ENCODE assay signal across 1 cellular context in the genomic region with DNA sequence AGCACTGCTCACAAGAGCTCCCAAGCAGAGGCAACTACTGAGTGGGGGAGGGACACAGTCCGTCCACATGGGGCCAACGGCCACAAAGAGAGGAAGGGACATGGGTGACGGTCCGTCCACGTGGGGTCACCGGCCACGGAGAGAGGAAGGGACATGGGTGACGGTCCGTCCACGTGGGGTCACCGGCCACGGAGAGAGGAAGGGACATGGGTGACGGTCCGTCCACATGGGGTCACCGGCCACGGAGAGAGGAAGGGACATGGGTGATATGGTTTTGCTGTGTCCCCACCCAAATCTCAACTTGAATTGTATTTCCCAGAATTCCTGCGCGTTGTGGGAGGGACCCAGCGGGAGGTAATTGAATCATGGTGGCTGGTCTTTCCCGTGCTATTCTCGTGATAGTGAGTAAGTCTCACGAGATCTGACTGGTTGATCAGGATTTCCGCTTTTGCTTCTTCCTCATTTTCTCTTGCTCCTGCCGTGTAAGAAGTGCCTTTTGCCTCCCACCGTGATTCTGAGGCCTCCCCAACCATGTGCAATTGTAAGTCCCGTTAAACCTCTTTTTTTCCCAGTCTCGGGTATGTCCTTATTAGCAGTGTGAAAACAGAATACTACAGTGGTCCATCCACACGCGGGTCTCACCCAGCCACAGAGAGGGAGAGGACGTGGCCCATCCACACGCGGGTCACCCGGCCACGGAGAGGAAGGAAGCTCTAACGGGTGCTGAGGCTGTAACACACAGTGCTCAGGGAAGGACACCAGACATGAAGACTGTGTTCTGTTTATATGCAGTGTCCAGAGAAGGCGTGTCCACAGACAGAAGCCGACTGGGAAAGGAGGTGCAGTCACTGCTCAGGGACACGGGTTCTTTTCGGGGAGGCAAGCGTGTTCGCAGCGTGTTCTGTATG.
TF ChIP-seq lines count a peak whose summit lies in the region.

No MANE protein-coding gene starts in this region.

TF ChIP-seq in GM12878, 131 proteins besides CTCF, POLR2A, EP300 and RAD21:
- TF ChIP-seq SPI1 (IDR thresholded peaks at IDR 0.05; ENCODE audit: borderline replicate concordance, insufficient read depth, low read depth, low read length) (peak; percentile 64), POLR2AphosphoS5 (IDR thresholded peaks at IDR 0.05; ENCODE audit: low read length) (peak; percentile 68), NR2C2 (IDR thresholded peaks at IDR 0.05; ENCODE audit: borderline replicate concordance, control insufficient read depth, insufficient read length, low read depth) (no peak), BRCA1 (IDR thresholded peaks at IDR 0.05; ENCODE audit: low read depth, low read length) (0 out of 2 replicates have a peak, but pooled peaks have one; percentile 44), CREB1 (IDR thresholded peaks at IDR 0.05; ENCODE audit: low read depth) (no peak), CHD2 (IDR thresholded peaks at IDR 0.05; ENCODE audit: borderline replicate concordance, low read depth, low read length) (peak; percentile 88), TAF1 (IDR thresholded peaks at IDR 0.05; ENCODE audit: borderline replicate concordance, low read depth, low read length) (0 out of 2 replicates have a peak, but pooled peaks have one; percentile 29), PAX8 (IDR thresholded peaks at IDR 0.05) (no peak), CBFB (IDR thresholded peaks at IDR 0.05; ENCODE audit: low read depth) (peak; percentile 32; the same call in 1 of the 2 replicates), ZBED1 (IDR thresholded peaks at IDR 0.05; ENCODE audit: borderline replicate concordance) (0 out of 2 replicates have a peak, but pooled peaks have one; percentile 35), SMAD5 (IDR thresholded peaks at IDR 0.05; ENCODE audit: low read depth) (peak; percentile 33; the same call in 1 of the 2 replicates), YY1 (IDR thresholded peaks at IDR 0.05; ENCODE audit: low read depth, low read length) (0 out of 2 replicates have a peak, but pooled peaks have one; percentile 19)
- TF ChIP-seq, protein P1, sequence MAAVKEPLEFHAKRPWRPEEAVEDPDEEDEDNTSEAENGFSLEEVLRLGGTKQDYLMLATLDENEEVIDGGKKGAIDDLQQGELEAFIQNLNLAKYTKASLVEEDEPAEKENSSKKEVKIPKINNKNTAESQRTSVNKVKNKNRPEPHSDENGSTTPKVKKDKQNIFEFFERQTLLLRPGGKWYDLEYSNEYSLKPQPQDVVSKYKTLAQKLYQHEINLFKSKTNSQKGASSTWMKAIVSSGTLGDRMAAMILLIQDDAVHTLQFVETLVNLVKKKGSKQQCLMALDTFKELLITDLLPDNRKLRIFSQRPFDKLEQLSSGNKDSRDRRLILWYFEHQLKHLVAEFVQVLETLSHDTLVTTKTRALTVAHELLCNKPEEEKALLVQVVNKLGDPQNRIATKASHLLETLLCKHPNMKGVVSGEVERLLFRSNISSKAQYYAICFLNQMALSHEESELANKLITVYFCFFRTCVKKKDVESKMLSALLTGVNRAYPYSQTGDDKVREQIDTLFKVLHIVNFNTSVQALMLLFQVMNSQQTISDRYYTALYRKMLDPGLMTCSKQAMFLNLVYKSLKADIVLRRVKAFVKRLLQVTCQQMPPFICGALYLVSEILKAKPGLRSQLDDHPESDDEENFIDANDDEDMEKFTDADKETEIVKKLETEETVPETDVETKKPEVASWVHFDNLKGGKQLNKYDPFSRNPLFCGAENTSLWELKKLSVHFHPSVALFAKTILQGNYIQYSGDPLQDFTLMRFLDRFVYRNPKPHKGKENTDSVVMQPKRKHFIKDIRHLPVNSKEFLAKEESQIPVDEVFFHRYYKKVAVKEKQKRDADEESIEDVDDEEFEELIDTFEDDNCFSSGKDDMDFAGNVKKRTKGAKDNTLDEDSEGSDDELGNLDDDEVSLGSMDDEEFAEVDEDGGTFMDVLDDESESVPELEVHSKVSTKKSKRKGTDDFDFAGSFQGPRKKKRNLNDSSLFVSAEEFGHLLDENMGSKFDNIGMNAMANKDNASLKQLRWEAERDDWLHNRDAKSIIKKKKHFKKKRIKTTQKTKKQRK (IDR thresholded peaks at IDR 0.05; ENCODE audit: low read depth, low read length): no peak
- TF ChIP-seq, protein P2, sequence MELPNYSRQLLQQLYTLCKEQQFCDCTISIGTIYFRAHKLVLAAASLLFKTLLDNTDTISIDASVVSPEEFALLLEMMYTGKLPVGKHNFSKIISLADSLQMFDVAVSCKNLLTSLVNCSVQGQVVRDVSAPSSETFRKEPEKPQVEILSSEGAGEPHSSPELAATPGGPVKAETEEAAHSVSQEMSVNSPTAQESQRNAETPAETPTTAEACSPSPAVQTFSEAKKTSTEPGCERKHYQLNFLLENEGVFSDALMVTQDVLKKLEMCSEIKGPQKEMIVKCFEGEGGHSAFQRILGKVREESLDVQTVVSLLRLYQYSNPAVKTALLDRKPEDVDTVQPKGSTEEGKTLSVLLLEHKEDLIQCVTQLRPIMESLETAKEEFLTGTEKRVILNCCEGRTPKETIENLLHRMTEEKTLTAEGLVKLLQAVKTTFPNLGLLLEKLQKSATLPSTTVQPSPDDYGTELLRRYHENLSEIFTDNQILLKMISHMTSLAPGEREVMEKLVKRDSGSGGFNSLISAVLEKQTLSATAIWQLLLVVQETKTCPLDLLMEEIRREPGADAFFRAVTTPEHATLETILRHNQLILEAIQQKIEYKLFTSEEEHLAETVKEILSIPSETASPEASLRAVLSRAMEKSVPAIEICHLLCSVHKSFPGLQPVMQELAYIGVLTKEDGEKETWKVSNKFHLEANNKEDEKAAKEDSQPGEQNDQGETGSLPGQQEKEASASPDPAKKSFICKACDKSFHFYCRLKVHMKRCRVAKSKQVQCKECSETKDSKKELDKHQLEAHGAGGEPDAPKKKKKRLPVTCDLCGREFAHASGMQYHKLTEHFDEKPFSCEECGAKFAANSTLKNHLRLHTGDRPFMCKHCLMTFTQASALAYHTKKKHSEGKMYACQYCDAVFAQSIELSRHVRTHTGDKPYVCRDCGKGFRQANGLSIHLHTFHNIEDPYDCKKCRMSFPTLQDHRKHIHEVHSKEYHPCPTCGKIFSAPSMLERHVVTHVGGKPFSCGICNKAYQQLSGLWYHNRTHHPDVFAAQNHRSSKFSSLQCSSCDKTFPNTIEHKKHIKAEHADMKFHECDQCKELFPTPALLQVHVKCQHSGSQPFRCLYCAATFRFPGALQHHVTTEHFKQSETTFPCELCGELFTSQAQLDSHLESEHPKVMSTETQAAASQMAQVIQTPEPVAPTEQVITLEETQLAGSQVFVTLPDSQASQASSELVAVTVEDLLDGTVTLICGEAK (IDR thresholded peaks at IDR 0.05; ENCODE audit: borderline replicate concordance): peak; percentile 38; the same call in 1 of the 2 replicates
- TF ChIP-seq, protein P3, sequence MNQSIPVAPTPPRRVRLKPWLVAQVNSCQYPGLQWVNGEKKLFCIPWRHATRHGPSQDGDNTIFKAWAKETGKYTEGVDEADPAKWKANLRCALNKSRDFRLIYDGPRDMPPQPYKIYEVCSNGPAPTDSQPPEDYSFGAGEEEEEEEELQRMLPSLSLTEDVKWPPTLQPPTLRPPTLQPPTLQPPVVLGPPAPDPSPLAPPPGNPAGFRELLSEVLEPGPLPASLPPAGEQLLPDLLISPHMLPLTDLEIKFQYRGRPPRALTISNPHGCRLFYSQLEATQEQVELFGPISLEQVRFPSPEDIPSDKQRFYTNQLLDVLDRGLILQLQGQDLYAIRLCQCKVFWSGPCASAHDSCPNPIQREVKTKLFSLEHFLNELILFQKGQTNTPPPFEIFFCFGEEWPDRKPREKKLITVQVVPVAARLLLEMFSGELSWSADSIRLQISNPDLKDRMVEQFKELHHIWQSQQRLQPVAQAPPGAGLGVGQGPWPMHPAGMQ (IDR thresholded peaks at IDR 0.05; ENCODE audit: borderline replicate concordance): peak; percentile 69; the same call in 1 of the 2 replicates
